Comparison of ENCODE assay signal across 8 cellular contexts in genomic region chr16:4692460-4693295, GRCh38. TPM values are rescaled to one million over a fixed set of nuclear protein-coding genes. Genes with fewer than 3 reads are reported as not detected.
DNase-seq lines count a peak whose midpoint lies in the region; ATAC-seq and TF ChIP-seq lines count a peak whose summit lies in the region.

No MANE protein-coding gene starts in this region.

- H3K9me3 Mint-ChIP-seq in activated T-cell treated with anti-CD3 and anti-CD28 coated beads, Interleukin-2, amount 50 U/mL, for 72 hours, result no peaks in the 10 kb centered on the region
- H3K9me3 Mint-ChIP-seq in T-helper 1 cell treated with Interleukin-12 subunit alpha and Interleukin-12 subunit beta and Interleukin-4 antibody, amounts not matched to agents 30 μg/mL and 1 μg/mL, for 36 hours, result no peaks in the 10 kb centered on the region

- H3K36me3 Mint-ChIP-seq in activated T-cell treated with anti-CD3 and anti-CD28 coated beads, Interleukin-2, amount 50 U/mL, for 72 hours (ENCODE audit: insufficient read depth in 2 of 2), result peaks cover 0 to 1% of the 10 kb centered on the region in 2 donors
- peaks cover 4% of the 10 kb centered on the region for H3K36me3 Mint-ChIP-seq in T-helper 1 cell treated with Interleukin-12 subunit alpha and Interleukin-12 subunit beta and Interleukin-4 antibody, amounts not matched to agents 30 μg/mL and 1 μg/mL, for 36 hours (ENCODE audit: low read depth)

- DNase-seq in activated T-cell treated with anti-CD3 and anti-CD28 coated beads, Interleukin-2, amount 50 U/mL, for 72 hours, result no peak
- no peak for DNase-seq in activated T-cell treated with anti-CD3 and anti-CD28 coated beads, Interleukin-2, amount 50 U/mL, for 48 hours
- DNase-seq in fibroblast of the aortic adventitia (ENCODE audit: low read depth) (peak; percentile 7), omental fat pad (ENCODE audit: low spot score) (no peak), cerebellum (ENCODE audit: low spot score) (no peak)
- DNase-seq in central memory CD4-positive, alpha-beta T cell, result no peak

- peaks cover 14% of the 10 kb centered on the region for H3K4me1 Mint-ChIP-seq in activated T-cell treated with anti-CD3 and anti-CD28 coated beads, Interleukin-2, amount 50 U/mL, for 72 hours (ENCODE audit: low read depth)
- peaks cover 11% of the 10 kb centered on the region for H3K4me1 Mint-ChIP-seq in T-helper 1 cell treated with Interleukin-12 subunit alpha and Interleukin-12 subunit beta and Interleukin-4 antibody, amounts not matched to agents 30 μg/mL and 1 μg/mL, for 36 hours (ENCODE audit: low read depth)

- peak overlapping the region; percentile 81 to 87 for H3K4me3 Mint-ChIP-seq in activated T-cell treated with anti-CD3 and anti-CD28 coated beads, Interleukin-2, amount 50 U/mL, for 72 hours
- H3K4me3 Mint-ChIP-seq in T-helper 1 cell treated with Interleukin-12 subunit alpha and Interleukin-12 subunit beta and Interleukin-4 antibody, amounts not matched to agents 30 μg/mL and 1 μg/mL, for 36 hours, result peak overlapping the region; percentile 84

- no peak for TF ChIP-seq CTCF in fibroblast of the aortic adventitia (IDR thresholded peaks at IDR 0.05; ENCODE audit: insufficient read depth, low read length)
- no peak for TF ChIP-seq CTCF in omental fat pad (IDR thresholded peaks at IDR 0.05)

- H3K27me3 Mint-ChIP-seq in activated T-cell treated with anti-CD3 and anti-CD28 coated beads, Interleukin-2, amount 50 U/mL, for 72 hours (ENCODE audit: low read depth), result no peaks in the 10 kb centered on the region
- no peaks in the 10 kb centered on the region for H3K27me3 Mint-ChIP-seq in T-helper 1 cell treated with Interleukin-12 subunit alpha and Interleukin-12 subunit beta and Interleukin-4 antibody, amounts not matched to agents 30 μg/mL and 1 μg/mL, for 36 hours (ENCODE audit: low read depth)

- ATAC-seq in activated T-cell treated with anti-CD3 and anti-CD28 coated beads, Interleukin-2, amount 50 U/mL, for 72 hours (replicated peaks in 1 of 2), result peak; percentile 16 to 19
- ATAC-seq in HG03108 (IDR thresholded peaks at IDR 0.05; ENCODE audit: unreplicated experiment) (peak; percentile 11), omental fat pad (ENCODE audit: low FRiP score) (peak; percentile 1)

- peak overlapping the region; percentile 74 for H3K4me3 ChIP-seq in fibroblast of the aortic adventitia (ENCODE audit: low read depth, low read length)

- H3K27ac Mint-ChIP-seq in activated T-cell treated with anti-CD3 and anti-CD28 coated beads, Interleukin-2, amount 50 U/mL, for 72 hours, result no peak overlapping the region
- H3K27ac Mint-ChIP-seq in T-helper 1 cell treated with Interleukin-12 subunit alpha and Interleukin-12 subunit beta and Interleukin-4 antibody, amounts not matched to agents 30 μg/mL and 1 μg/mL, for 36 hours, result peak overlapping the region; percentile 85

RNA-seq across cellular contexts. Expression of gene NUDT16L1, which starts 0.7 kb away (rescaled TPM):
- 10 to 100 TPM; 22.8 to 28.0 TPM for total RNA-seq in activated T-cell treated with anti-CD3 and anti-CD28 coated beads, Interleukin-2, amount 50 U/mL, for 72 hours
- total RNA-seq in fibroblast of the aortic adventitia (ENCODE audit: low replicate concordance), result 15.4 and 48.3 TPM in 2 replicates
- total RNA-seq in omental fat pad, result 10 to 100 TPM; 12.4 to 26.8 (median 20.9) TPM
- 24.0 TPM for total RNA-seq in cerebellum

RNA-seq across cellular contexts. Expression of gene ANKS3, which starts 41.4 kb away (rescaled TPM):
- 10 to 100 TPM; 18.0 to 20.6 TPM for total RNA-seq in activated T-cell treated with anti-CD3 and anti-CD28 coated beads, Interleukin-2, amount 50 U/mL, for 72 hours
- total RNA-seq in fibroblast of the aortic adventitia (ENCODE audit: low replicate concordance) (22.0 and 28.2 TPM in 2 replicates), omental fat pad (10 to 100 TPM; 12.6 to 24.1 (median 17.2) TPM), cerebellum (29.1 TPM)

RNA-seq across cellular contexts. Expression of gene DNAAF8, which starts 41.7 kb away (rescaled TPM):
- total RNA-seq in activated T-cell treated with anti-CD3 and anti-CD28 coated beads, Interleukin-2, amount 50 U/mL, for 72 hours, result under 1 TPM in 1 of 2 donors, not detected in 1; 0.48 TPM
- total RNA-seq in fibroblast of the aortic adventitia (ENCODE audit: low replicate concordance) (1.4 TPM in 1 of 2 replicates, not detected in the other), omental fat pad (1 to 10 TPM in 2 of 4 donors, under 1 TPM in 2; 0.31 to 1.1 (median 0.87) TPM), cerebellum (1.5 TPM)
